ENCODE assay signal across 8 cellular contexts in genomic region chr1:54199765-54200518, GRCh38. TPM values are rescaled to one million over a fixed set of nuclear protein-coding genes. Genes with fewer than 3 reads are reported as not detected.
DNase-seq lines count a peak whose midpoint lies in the region; ATAC-seq lines count a peak whose summit lies in the region.

CYB5RL (minus strand) TSS chr1:54200030; CDS start chr1:54195616, 4,414 bp downstream.
MRPL37 (plus strand) TSS chr1:54200167; CDS start chr1:54200244, 77 bp downstream.

- H3K9me3 Mint-ChIP-seq in effector memory CD8-positive, alpha-beta T cell = no peaks in the 10 kb centered on the region

- peak within 1 kb of the TSS; percentile 92 to 94 for H3K27ac Mint-ChIP-seq in effector memory CD8-positive, alpha-beta T cell

- H3K4me1 Mint-ChIP-seq in effector memory CD8-positive, alpha-beta T cell (ENCODE audit: low read depth in 2 of 2) = peaks cover 25 to 32% of the 10 kb centered on the region in 2 donors

- H3K4me3 Mint-ChIP-seq in effector memory CD8-positive, alpha-beta T cell = peak within 1 kb of the TSS; percentile 90 to 92

- peak; percentile 91 for ATAC-seq in GM21360 (IDR thresholded peaks at IDR 0.05; ENCODE audit: unreplicated experiment)
- peak; percentile 95 for ATAC-seq in effector memory CD8-positive, alpha-beta T cell (replicated peaks)

- DNase-seq in COLO829 (ENCODE audit: low spot score) (peak; percentile 93), HT-29 (ENCODE audit: low spot score) (peak; percentile 96), medulla oblongata (ENCODE audit: extremely low spot score) (peak; percentile 96)
- peak; percentile 81 for DNase-seq in NK-92 treated with Interleukin-12 subunit alpha and Interleukin-12 subunit beta, amount 100 ng/mL, for 24 hours (lab: John Stamatoyannopoulos, UW)
- peak; percentile 92 for DNase-seq in activated CD8-positive, alpha-beta memory T cell treated with anti-CD3 and anti-CD28 coated beads for 24 hours
- peak; percentile 82 to 86 (median 85) for DNase-seq in effector memory CD8-positive, alpha-beta T cell
- peak; percentile 80 to 88 (median 85) for DNase-seq in stimulated activated CD4-positive, alpha-beta T cell treated with anti-CD3 and anti-CD28 coated beads, TNF-alpha, amount 100 ng/mL, for 48 hours (ENCODE audit: low read depth in 3 of 3)

- H3K36me3 Mint-ChIP-seq in effector memory CD8-positive, alpha-beta T cell (ENCODE audit: insufficient read depth) = peaks cover 15% of the 10 kb centered on the region

- no peaks in the 10 kb centered on the region for H3K27me3 Mint-ChIP-seq in effector memory CD8-positive, alpha-beta T cell

RNA-seq across cellular contexts. Expression of gene CYB5RL, which starts in this region (rescaled TPM):
- total RNA-seq in HT-29 (2014; rRNA removed; shearing (Covaris generic)) = 5.3 and 6.1 TPM in 2 replicates

RNA-seq across cellular contexts. Expression of gene MRPL37, which starts in this region (rescaled TPM):
- total RNA-seq in HT-29 (2014; rRNA removed; shearing (Covaris generic)) = 166 and 170 TPM in 2 replicates

Comparison
In these comparisons a context has a peak if more than half of its experiments do, and no peak if none do; other contexts are left out.
1. Peak in every context shown above with its lines: DNase-seq and ATAC-seq.